1 cellular context compared by ENCODE assay signal in the genomic region with DNA sequence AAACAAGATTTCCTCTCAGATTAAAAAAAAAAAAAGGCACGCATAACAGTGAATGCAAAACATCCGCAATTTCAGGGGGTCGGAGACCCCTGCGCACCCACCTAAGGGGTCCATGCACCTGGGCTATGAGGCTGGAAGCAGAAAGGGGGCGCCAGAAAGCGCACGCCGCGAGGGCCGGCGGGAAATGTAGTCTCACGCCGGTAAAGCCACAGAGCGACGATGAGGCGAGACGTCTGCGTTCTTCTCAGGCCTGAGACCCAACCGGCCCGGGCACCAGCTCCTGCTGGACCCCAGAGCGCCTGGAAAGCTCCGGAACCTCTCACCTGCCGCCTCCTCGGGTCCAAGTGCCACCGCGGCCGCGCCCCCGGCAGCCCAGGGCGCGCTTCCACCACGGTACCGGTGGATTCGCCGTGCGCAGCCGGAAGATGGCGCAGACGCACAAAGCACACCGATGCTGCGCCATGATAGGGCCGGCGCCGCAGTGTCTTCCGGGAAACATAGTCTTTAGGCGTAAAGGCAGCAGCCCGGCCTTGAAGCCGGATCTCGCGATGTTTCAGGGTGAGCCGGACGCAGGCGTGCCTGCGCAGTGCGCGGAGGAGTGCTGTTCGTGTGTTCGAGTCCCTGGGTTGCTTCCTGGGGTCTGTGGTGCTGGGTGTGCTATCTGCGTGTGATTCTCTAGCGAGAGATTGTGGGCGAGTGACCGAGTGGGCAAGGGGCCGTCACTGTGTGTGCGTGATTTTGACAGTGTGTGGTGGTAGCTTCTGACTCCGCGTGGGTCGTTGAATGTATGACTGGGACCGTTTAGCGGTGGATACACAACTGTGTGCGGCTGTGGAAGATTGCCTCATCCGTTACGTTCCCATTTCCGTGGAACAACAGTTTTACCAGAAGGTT.
TF ChIP-seq lines count a peak whose summit lies in the region.

A gene (minus strand): TSS at position 416 of the 894 bp plus-strand sequence. CDS start 1,782 bp downstream, outside the sequence.

TF ChIP-seq in K562, 482 proteins besides CTCF, POLR2A, EP300 and RAD21 (continued from another document and continues in another):
- TF ChIP-seq, protein P1, sequence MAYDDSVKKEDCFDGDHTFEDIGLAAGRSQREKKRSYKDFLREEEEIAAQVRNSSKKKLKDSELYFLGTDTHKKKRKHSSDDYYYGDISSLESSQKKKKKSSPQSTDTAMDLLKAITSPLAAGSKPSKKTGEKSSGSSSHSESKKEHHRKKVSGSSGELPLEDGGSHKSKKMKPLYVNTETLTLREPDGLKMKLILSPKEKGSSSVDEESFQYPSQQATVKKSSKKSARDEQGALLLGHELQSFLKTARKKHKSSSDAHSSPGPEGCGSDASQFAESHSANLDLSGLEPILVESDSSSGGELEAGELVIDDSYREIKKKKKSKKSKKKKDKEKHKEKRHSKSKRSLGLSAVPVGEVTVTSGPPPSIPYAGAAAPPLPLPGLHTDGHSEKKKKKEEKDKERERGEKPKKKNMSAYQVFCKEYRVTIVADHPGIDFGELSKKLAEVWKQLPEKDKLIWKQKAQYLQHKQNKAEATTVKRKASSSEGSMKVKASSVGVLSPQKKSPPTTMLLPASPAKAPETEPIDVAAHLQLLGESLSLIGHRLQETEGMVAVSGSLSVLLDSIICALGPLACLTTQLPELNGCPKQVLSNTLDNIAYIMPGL (CRISPR knock-in tag; IDR thresholded peaks at IDR 0.05), result peak; percentile 58
- TF ChIP-seq, protein P2, sequence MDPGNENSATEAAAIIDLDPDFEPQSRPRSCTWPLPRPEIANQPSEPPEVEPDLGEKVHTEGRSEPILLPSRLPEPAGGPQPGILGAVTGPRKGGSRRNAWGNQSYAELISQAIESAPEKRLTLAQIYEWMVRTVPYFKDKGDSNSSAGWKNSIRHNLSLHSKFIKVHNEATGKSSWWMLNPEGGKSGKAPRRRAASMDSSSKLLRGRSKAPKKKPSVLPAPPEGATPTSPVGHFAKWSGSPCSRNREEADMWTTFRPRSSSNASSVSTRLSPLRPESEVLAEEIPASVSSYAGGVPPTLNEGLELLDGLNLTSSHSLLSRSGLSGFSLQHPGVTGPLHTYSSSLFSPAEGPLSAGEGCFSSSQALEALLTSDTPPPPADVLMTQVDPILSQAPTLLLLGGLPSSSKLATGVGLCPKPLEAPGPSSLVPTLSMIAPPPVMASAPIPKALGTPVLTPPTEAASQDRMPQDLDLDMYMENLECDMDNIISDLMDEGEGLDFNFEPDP (CRISPR knock-in tag; IDR thresholded peaks at IDR 0.05), result no peak
- TF ChIP-seq ZNF23 (CRISPR knock-in tag; IDR thresholded peaks at IDR 0.05) (no peak), NUFIP1 (IDR thresholded peaks at IDR 0.05; ENCODE audit: partially characterized antibody) (no peak), ZNF274 (IDR thresholded peaks at IDR 0.05; ENCODE audit: borderline replicate concordance, low read depth, low read length) (no peak), ZNF354B (CRISPR knock-in tag; IDR thresholded peaks at IDR 0.05) (no peak), ZSCAN29 (IDR thresholded peaks at IDR 0.05) (no peak), NCOA1 (IDR thresholded peaks at IDR 0.05; ENCODE audit: low read depth) (0 out of 2 replicates have a peak, but pooled peaks have one; percentile 20), GATAD2A (IDR thresholded peaks at IDR 0.05) (peak; percentile 94), ZKSCAN8 (CRISPR knock-in tag; IDR thresholded peaks at IDR 0.05) (no peak), RFX5 (IDR thresholded peaks at IDR 0.05; ENCODE audit: low read depth, low read length) (no peak), ZC3H11A (IDR thresholded peaks at IDR 0.05; ENCODE audit: low read depth, low read length) (no peak), ERF (CRISPR knock-in tag; IDR thresholded peaks at IDR 0.05) (no peak), NFIX (CRISPR knock-in tag; IDR thresholded peaks at IDR 0.05; ENCODE audit: low read depth) (no peak), NBN (IDR thresholded peaks at IDR 0.05; ENCODE audit: low read depth) (no peak), IFI16 (CRISPR knock-in tag; IDR thresholded peaks at IDR 0.05) (no peak), MBD2 (IDR thresholded peaks at IDR 0.05; ENCODE audit: borderline replicate concordance, low read depth) (peak; percentile 65; the same call in 1 of the 2 replicates), ETS2 (tag; IDR thresholded peaks at IDR 0.05; ENCODE audit: borderline replicate concordance, poor library complexity, severe bottlenecking) (no peak), SIRT6 (IDR thresholded peaks at IDR 0.05; ENCODE audit: low read depth, low read length) (no peak)
- TF ChIP-seq, protein P3, sequence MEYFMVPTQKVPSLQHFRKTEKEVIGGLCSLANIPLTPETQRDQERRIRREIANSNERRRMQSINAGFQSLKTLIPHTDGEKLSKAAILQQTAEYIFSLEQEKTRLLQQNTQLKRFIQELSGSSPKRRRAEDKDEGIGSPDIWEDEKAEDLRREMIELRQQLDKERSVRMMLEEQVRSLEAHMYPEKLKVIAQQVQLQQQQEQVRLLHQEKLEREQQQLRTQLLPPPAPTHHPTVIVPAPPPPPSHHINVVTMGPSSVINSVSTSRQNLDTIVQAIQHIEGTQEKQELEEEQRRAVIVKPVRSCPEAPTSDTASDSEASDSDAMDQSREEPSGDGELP (CRISPR knock-in tag; IDR thresholded peaks at IDR 0.05; ENCODE audit: borderline replicate concordance), result peak; percentile 66; the same call in 1 of the 2 replicates
- TF ChIP-seq, protein P4, sequence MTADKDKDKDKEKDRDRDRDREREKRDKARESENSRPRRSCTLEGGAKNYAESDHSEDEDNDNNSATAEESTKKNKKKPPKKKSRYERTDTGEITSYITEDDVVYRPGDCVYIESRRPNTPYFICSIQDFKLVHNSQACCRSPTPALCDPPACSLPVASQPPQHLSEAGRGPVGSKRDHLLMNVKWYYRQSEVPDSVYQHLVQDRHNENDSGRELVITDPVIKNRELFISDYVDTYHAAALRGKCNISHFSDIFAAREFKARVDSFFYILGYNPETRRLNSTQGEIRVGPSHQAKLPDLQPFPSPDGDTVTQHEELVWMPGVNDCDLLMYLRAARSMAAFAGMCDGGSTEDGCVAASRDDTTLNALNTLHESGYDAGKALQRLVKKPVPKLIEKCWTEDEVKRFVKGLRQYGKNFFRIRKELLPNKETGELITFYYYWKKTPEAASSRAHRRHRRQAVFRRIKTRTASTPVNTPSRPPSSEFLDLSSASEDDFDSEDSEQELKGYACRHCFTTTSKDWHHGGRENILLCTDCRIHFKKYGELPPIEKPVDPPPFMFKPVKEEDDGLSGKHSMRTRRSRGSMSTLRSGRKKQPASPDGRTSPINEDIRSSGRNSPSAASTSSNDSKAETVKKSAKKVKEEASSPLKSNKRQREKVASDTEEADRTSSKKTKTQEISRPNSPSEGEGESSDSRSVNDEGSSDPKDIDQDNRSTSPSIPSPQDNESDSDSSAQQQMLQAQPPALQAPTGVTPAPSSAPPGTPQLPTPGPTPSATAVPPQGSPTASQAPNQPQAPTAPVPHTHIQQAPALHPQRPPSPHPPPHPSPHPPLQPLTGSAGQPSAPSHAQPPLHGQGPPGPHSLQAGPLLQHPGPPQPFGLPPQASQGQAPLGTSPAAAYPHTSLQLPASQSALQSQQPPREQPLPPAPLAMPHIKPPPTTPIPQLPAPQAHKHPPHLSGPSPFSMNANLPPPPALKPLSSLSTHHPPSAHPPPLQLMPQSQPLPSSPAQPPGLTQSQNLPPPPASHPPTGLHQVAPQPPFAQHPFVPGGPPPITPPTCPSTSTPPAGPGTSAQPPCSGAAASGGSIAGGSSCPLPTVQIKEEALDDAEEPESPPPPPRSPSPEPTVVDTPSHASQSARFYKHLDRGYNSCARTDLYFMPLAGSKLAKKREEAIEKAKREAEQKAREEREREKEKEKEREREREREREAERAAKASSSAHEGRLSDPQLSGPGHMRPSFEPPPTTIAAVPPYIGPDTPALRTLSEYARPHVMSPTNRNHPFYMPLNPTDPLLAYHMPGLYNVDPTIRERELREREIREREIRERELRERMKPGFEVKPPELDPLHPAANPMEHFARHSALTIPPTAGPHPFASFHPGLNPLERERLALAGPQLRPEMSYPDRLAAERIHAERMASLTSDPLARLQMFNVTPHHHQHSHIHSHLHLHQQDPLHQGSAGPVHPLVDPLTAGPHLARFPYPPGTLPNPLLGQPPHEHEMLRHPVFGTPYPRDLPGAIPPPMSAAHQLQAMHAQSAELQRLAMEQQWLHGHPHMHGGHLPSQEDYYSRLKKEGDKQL (CRISPR knock-in tag; IDR thresholded peaks at IDR 0.05; ENCODE audit: borderline replicate concordance), result no peak
- TF ChIP-seq, protein P5, sequence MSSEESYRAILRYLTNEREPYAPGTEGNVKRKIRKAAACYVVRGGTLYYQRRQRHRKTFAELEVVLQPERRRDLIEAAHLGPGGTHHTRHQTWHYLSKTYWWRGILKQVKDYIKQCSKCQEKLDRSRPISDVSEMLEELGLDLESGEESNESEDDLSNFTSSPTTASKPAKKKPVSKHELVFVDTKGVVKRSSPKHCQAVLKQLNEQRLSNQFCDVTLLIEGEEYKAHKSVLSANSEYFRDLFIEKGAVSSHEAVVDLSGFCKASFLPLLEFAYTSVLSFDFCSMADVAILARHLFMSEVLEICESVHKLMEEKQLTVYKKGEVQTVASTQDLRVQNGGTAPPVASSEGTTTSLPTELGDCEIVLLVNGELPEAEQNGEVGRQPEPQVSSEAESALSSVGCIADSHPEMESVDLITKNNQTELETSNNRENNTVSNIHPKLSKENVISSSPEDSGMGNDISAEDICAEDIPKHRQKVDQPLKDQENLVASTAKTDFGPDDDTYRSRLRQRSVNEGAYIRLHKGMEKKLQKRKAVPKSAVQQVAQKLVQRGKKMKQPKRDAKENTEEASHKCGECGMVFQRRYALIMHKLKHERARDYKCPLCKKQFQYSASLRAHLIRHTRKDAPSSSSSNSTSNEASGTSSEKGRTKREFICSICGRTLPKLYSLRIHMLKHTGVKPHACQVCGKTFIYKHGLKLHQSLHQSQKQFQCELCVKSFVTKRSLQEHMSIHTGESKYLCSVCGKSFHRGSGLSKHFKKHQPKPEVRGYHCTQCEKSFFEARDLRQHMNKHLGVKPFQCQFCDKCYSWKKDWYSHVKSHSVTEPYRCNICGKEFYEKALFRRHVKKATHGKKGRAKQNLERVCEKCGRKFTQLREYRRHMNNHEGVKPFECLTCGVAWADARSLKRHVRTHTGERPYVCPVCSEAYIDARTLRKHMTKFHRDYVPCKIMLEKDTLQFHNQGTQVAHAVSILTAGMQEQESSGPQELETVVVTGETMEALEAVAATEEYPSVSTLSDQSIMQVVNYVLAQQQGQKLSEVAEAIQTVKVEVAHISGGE (CRISPR knock-in tag; IDR thresholded peaks at IDR 0.05), result peak in 2 of 3 experiments; percentile 52 to 95; a peak in 4 of 6 replicates
- TF ChIP-seq, protein P6, sequence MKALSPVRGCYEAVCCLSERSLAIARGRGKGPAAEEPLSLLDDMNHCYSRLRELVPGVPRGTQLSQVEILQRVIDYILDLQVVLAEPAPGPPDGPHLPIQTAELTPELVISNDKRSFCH (CRISPR knock-in tag; IDR thresholded peaks at IDR 0.05), result no peak
- TF ChIP-seq, protein P6 (tag; IDR thresholded peaks at IDR 0.05), result 0 out of 2 replicates have a peak, but pooled peaks have one; percentile 27
- TF ChIP-seq, protein P7, sequence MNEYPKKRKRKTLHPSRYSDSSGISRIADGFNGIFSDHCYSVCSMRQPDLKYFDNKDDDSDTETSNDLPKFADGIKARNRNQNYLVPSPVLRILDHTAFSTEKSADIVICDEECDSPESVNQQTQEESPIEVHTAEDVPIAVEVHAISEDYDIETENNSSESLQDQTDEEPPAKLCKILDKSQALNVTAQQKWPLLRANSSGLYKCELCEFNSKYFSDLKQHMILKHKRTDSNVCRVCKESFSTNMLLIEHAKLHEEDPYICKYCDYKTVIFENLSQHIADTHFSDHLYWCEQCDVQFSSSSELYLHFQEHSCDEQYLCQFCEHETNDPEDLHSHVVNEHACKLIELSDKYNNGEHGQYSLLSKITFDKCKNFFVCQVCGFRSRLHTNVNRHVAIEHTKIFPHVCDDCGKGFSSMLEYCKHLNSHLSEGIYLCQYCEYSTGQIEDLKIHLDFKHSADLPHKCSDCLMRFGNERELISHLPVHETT (CRISPR knock-in tag; conservative IDR thresholded peaks at IDR 0.05 in 1 of 2, IDR thresholded peaks at IDR 0.05 in 1 of 2), result no peak
